ENCODE assay signal across 7 cellular contexts in the genomic region with DNA sequence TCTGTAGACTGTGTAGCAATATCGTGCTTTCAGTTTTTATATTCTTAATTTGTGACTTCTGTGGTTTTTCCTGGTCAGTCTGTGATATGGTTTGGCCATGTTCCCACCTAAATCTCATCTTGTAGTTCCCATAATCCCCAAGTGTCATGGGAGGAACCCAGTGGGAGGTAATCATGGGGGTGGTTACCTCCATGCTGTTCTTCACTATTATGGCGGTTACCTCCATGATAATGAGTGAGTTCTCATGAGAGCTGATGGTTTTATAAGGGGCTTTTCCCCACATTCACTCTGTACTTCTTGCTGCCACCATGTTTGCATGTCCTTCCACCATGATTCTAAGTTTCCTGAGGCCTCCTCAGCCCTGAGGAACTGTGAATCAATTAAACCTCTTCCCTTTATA.
"Had no signal": no experiment of that assay in that cellular context is flagged by ENCODE, and none has a peak within 500 bp of the region (broad histone marks: within the 10 kb centered on the region; RNA-seq: fewer than 3 reads in every experiment).

No MANE protein-coding gene starts in this region.

- DNase-seq: IMR-90, KBM-7, KG1 had no signal

- ATAC-seq: HepG2 had no signal

- H3K27ac ChIP-seq: HL-60 had no signal

- H3K4me1 Mint-ChIP-seq: IgD-negative memory B cell had no signal

- H3K27ac Mint-ChIP-seq: IgD-negative memory B cell had no signal

- H3K4me3 Mint-ChIP-seq: IgD-negative memory B cell had no signal

- FAIRE-seq: HepG2, HTR-8/SVneo had no signal

- H3K36me3 Mint-ChIP-seq: IgD-negative memory B cell had no signal

- H3K27me3 Mint-ChIP-seq: IgD-negative memory B cell had no signal
